8 cellular contexts compared by ENCODE assay signal in genomic region chr2:68357608-68358337, GRCh38. TPM values are rescaled to one million over a fixed set of nuclear protein-coding genes. Genes with fewer than 3 reads are reported as not detected.
A peak's percentile ranks its signal among the peaks of the same experiment; 100 is the strongest.
DNase-seq lines count a peak whose midpoint lies in the region; ATAC-seq and TF ChIP-seq lines count a peak whose summit lies in the region.

No MANE protein-coding gene starts in this region.

- DNase-seq in DMS53 (lab: John Stamatoyannopoulos, UW) = peak; percentile 82
- DNase-seq in epithelial cell of esophagus (ENCODE audit: low read depth) = peak; percentile 74
- no peak for DNase-seq in natural killer cell
- no peak for DNase-seq in stimulated activated CD4-positive, alpha-beta T cell treated with anti-CD3 and anti-CD28 coated beads, Interleukin-12 subunit alpha, Interleukin-12 subunit beta, amount 100 ng/mL, for 4 hours
- DNase-seq in mesothelial cell of epicardium (ENCODE audit: low spot score in 2 of 2, unreplicated experiment in 2 of 2) = no peak

- peak; percentile 54 for ATAC-seq in GM19455 (IDR thresholded peaks at IDR 0.05; ENCODE audit: unreplicated experiment)
- ATAC-seq in HG03469 (IDR thresholded peaks at IDR 0.05; ENCODE audit: unreplicated experiment) = peak; percentile 63
- peak; percentile 53 to 74 (median 71) for ATAC-seq in natural killer cell

- no peaks in the 10 kb centered on the region for H3K36me3 Mint-ChIP-seq in natural killer cell
- H3K36me3 Mint-ChIP-seq in mesothelial cell of epicardium = no peaks in the 10 kb centered on the region

- peak overlapping the region; percentile 52 for H3K27ac ChIP-seq in OCI-LY1 (ENCODE audit: low read depth, low read length, poor library complexity, severe bottlenecking)

- H3K9me2 ChIP-seq in OCI-LY1 (ENCODE audit: low read depth, low read length) = no peaks in the 10 kb centered on the region

- no peak overlapping the region; the same call in 1 of the 2 replicates for H3K9ac ChIP-seq in OCI-LY1 (ENCODE audit: low read length)

- peak overlapping the region; percentile 43 to 73 for H3K27ac Mint-ChIP-seq in natural killer cell
- no peak overlapping the region for H3K27ac Mint-ChIP-seq in mesothelial cell of epicardium

- H3K4me1 Mint-ChIP-seq in natural killer cell (peaks cover 25 to 28% of the 10 kb centered on the region in 2 donors), mesothelial cell of epicardium (no peaks in the 10 kb centered on the region)

- no peaks in the 10 kb centered on the region for H4K20me1 ChIP-seq in OCI-LY1 (ENCODE audit: insufficient read depth, low read length)

- H2AFZ ChIP-seq in OCI-LY1 (ENCODE audit: low read length) = peak overlapping the region; percentile 59

- H3K4me3 Mint-ChIP-seq in natural killer cell = no peak overlapping the region
- H3K4me3 Mint-ChIP-seq in mesothelial cell of epicardium = no peak overlapping the region

- H3K4me3 ChIP-seq in OCI-LY1 (ENCODE audit: low read depth, low read length, poor library complexity, severe bottlenecking) = no peak overlapping the region
- H3K4me3 ChIP-seq in epithelial cell of esophagus (ENCODE audit: low read length) = no peak overlapping the region

- H3K79me2 ChIP-seq in OCI-LY1 (ENCODE audit: insufficient read depth, low read length) = no peaks in the 10 kb centered on the region

- TF ChIP-seq CTCF in OCI-LY1 (IDR thresholded peaks at IDR 0.05; ENCODE audit: low read length) (peak; percentile 82), epithelial cell of esophagus (IDR thresholded peaks at IDR 0.05; ENCODE audit: insufficient read depth, low read depth, low read length, missing control alignments) (peak; percentile 52), natural killer cell (IDR thresholded peaks at IDR 0.05) (no peak), mesothelial cell of epicardium (IDR thresholded peaks at IDR 0.05; ENCODE audit: unreplicated experiment) (no peak)

- peaks cover 18% of the 10 kb centered on the region for H3K4me1 ChIP-seq in OCI-LY1 (ENCODE audit: insufficient read depth, low read length, severe bottlenecking)

- intact Hi-C loops in natural killer cell (cut with micrococcal nuclease) = no loop called here

- no peaks in the 10 kb centered on the region for H3K36me3 ChIP-seq in OCI-LY1 (ENCODE audit: insufficient read depth, low read length)

- H3K27me3 ChIP-seq in OCI-LY1 (ENCODE audit: insufficient read depth, low read length) = no peaks in the 10 kb centered on the region

- H3K27me3 Mint-ChIP-seq in natural killer cell (ENCODE audit: low read depth in 2 of 2) (no peaks in the 10 kb centered on the region), mesothelial cell of epicardium (ENCODE audit: low read depth) (no peaks in the 10 kb centered on the region)

- H3K4me2 ChIP-seq in OCI-LY1 (ENCODE audit: low read length) = peak overlapping the region; percentile 10; the same call in 1 of the 2 replicates

- no peaks in the 10 kb centered on the region for H3K9me3 ChIP-seq in OCI-LY1 (ENCODE audit: low read length)

- no peaks in the 10 kb centered on the region for H3K9me3 Mint-ChIP-seq in natural killer cell
- peaks cover 7% of the 10 kb centered on the region for H3K9me3 Mint-ChIP-seq in mesothelial cell of epicardium

- H3F3A ChIP-seq in OCI-LY1 (ENCODE audit: insufficient read depth, low read length) = no peaks in the 10 kb centered on the region; the same call in 1 of the 2 replicates

RNA-seq across cellular contexts. Expression of gene PLEK, which starts 7.3 kb away (rescaled TPM):
- 100 to 1,000 TPM; 307 to 368 (median 333) TPM for total RNA-seq in natural killer cell
- not detected in 3 replicates for total RNA-seq in mesothelial cell of epicardium

RNA-seq across cellular contexts. Expression of gene CNRIP1, which starts 38.0 kb away (rescaled TPM):
- under 1 TPM in 2 of 3 donors, not detected in 1; 0.39 to 0.98 TPM for total RNA-seq in natural killer cell
- 4.9 to 5.6 TPM (median 5.2 TPM) in 3 replicates for total RNA-seq in mesothelial cell of epicardium

Comparison
In these comparisons a context has a peak if more than half of its experiments do, and no peak if none do; other contexts are left out.
1. DNase-seq: peak in DMS53 (single experiment) and epithelial cell of esophagus (single experiment); none in natural killer cell (single experiment), stimulated activated CD4-positive, alpha-beta T cell treated with anti-CD3 and anti-CD28 coated beads, Interleukin-12 subunit alpha, Interleukin-12 subunit beta, amount 100 ng/mL, for 4 hours (single experiment) and mesothelial cell of epicardium (0 of 2).
2. CTCF ChIP-seq: peak in OCI-LY1 (single experiment) and epithelial cell of esophagus (single experiment); none in natural killer cell (single experiment) and mesothelial cell of epicardium (single experiment).
3. RNA of gene PLEK, which starts 7.3 kb away (total RNA-seq): 307 to 368 TPM in natural killer cell; not detected in mesothelial cell of epicardium; every median in the first group is over 100 times any median in the second.
4. Peak in every context shown above with its lines, with median percentiles within 50 percentile points of each other: ATAC-seq.